20 cellular contexts compared by ENCODE assay signal in genomic region chr3:143581972-143582722, GRCh38.
DNase-seq lines count a peak whose midpoint lies in the region; ATAC-seq and TF ChIP-seq lines count a peak whose summit lies in the region.
"Had no signal": no experiment of that assay in that cellular context is flagged by ENCODE, and none has a peak within 500 bp of the region (broad histone marks: within the 10 kb centered on the region; RNA-seq: fewer than 3 reads in every experiment).

No MANE protein-coding gene starts in this region.

- no peak overlapping the region for H3K4me2 ChIP-seq in neuronal stem cell (ENCODE audit: insufficient read depth, low read length, poor library complexity, severe bottlenecking)
- H3K4me2 ChIP-seq: smooth muscle cell had no signal

- H3K9me3 Mint-ChIP-seq in CD4-positive, CD25-positive, alpha-beta regulatory T cell, result peaks cover 0 to 1% (median 0%) of the 10 kb centered on the region in 7 donors
- H3K9me3 Mint-ChIP-seq: brain; CD4-positive, alpha-beta memory T cell; memory B cell had no signal

- peak overlapping the region in 1 of 4 donors; percentile 35 for H3K4me3 Mint-ChIP-seq in CD4-positive, CD25-positive, alpha-beta regulatory T cell
- H3K4me3 Mint-ChIP-seq: brain; CD4-positive, alpha-beta memory T cell; memory B cell had no signal

- H2BK120ac ChIP-seq in neuronal stem cell (ENCODE audit: low read depth, low read length), result no peak overlapping the region

- no peaks in the 10 kb centered on the region for H3K27me3 Mint-ChIP-seq in CD4-positive, CD25-positive, alpha-beta regulatory T cell
- H3K27me3 Mint-ChIP-seq: brain; CD4-positive, alpha-beta memory T cell; memory B cell had no signal

- TF ChIP-seq CTCF in left ventricle myocardium inferior (IDR thresholded peaks at IDR 0.05; ENCODE audit: borderline replicate concordance), result no peak

- no peak overlapping the region for H2AK5ac ChIP-seq in neuronal stem cell (ENCODE audit: low read depth, low read length)

- no peak overlapping the region for H2BK5ac ChIP-seq in neuronal stem cell (ENCODE audit: low read length)

- WGBS in neuronal stem cell (ENCODE audit: extremely low coverage in 2 of 2, insufficient read length in 2 of 2, insufficient replicate concordance in 1 of 2), 2 donors, result no CpG with 5 or more reads among the region's 6 CpGs

- no peak overlapping the region for H2AFZ ChIP-seq in neuronal stem cell (ENCODE audit: low read length)

- no peak overlapping the region for H3K4ac ChIP-seq in neuronal stem cell (ENCODE audit: low read length)

- H3K4me1 ChIP-seq in CD4-positive, CD25-positive, alpha-beta regulatory T cell (ENCODE audit: control insufficient read depth, insufficient read depth, low read length, poor library complexity, severe bottlenecking), result peaks cover 5% of the 10 kb centered on the region
- H3K4me1 ChIP-seq in left ventricle myocardium inferior (no peaks in the 10 kb centered on the region), neuronal stem cell (ENCODE audit: control insufficient read depth in 2 of 2, insufficient read depth in 1 of 2, low read depth in 1 of 2, low read length in 2 of 2) (peaks cover 4% of the 10 kb centered on the region in 2 donors)
- H3K4me1 ChIP-seq: HAP-1 had no signal

- peaks cover 4% of the 10 kb centered on the region for H3K36me3 ChIP-seq in CD4-positive, CD25-positive, alpha-beta regulatory T cell (ENCODE audit: control insufficient read depth, insufficient read depth, low read length)
- H3K36me3 ChIP-seq in left ventricle myocardium inferior (no peaks in the 10 kb centered on the region), neuronal stem cell (replicated peaks in 1 of 2; ENCODE audit: control insufficient read depth in 2 of 2, insufficient read depth in 2 of 2, low read length in 2 of 2) (no peaks in the 10 kb centered on the region)
- H3K36me3 ChIP-seq: HAP-1, neutrophil, thyroid gland had no signal

- H2BK15ac ChIP-seq in neuronal stem cell (ENCODE audit: low read length), result no peak overlapping the region

- no peaks in the 10 kb centered on the region for H3K27me3 ChIP-seq in CD4-positive, CD25-positive, alpha-beta regulatory T cell (ENCODE audit: control insufficient read depth, insufficient read depth, low read length)
- H3K27me3 ChIP-seq in left ventricle myocardium inferior (ENCODE audit: low read depth), result no peaks in the 10 kb centered on the region
- H3K27me3 ChIP-seq in neuronal stem cell (ENCODE audit: control insufficient read depth in 3 of 3, insufficient read depth in 3 of 3, low read depth in 1 of 3, low read length in 3 of 3), result no peaks in the 10 kb centered on the region
- H3K27me3 ChIP-seq: neutrophil, thyroid gland had no signal

- peaks cover 32% of the 10 kb centered on the region for H3K36me3 Mint-ChIP-seq in CD4-positive, CD25-positive, alpha-beta regulatory T cell
- H3K36me3 Mint-ChIP-seq: brain had no signal

- peak overlapping the region; percentile 16 for H3K4me3 ChIP-seq in CD4-positive, CD25-positive, alpha-beta regulatory T cell (ENCODE audit: low read depth, low read length)
- H3K4me3 ChIP-seq in left ventricle myocardium inferior, result no peak overlapping the region
- no peak overlapping the region for H3K4me3 ChIP-seq in neuronal stem cell (ENCODE audit: low read length in 2 of 2)
- H3K4me3 ChIP-seq: HAP-1, smooth muscle cell, thyroid gland had no signal

- H4K8ac ChIP-seq in neuronal stem cell (ENCODE audit: low read depth, low read length), result no peak overlapping the region

- DNase-seq in CD4-positive, CD25-positive, alpha-beta regulatory T cell, result peak in 1 of 3 donors; percentile 22
- DNase-seq in dedifferentiated amniotic fluid mesenchymal stem cell (ENCODE audit: extremely low spot score), result no peak
- DNase-seq in left ventricle myocardium inferior, result no peak
- DNase-seq in neuronal stem cell (ENCODE audit: low spot score), result no peak
- DNase-seq in left cardiac atrium, result no peak
- DNase-seq: activated CD4-positive, alpha-beta T cell treated with anti-CD3 and anti-CD28 coated beads for 1 hour; activated effector memory CD4-positive, alpha-beta T cell treated with Interleukin-2 at 50 U/mL for 16 hours; CD4-positive, alpha-beta memory T cell; NCI-H1048; NCI-H187 treated with DMSO at 0.1 percent for 48 hours; stimulated activated naive CD4-positive, alpha-beta T cell treated with Interleukin-2 at 50 U/mL for 16 hours; thyroid gland had no signal

- no peak overlapping the region for H3K14ac ChIP-seq in neuronal stem cell (ENCODE audit: low read length)

- no peaks in the 10 kb centered on the region for H3K9me3 ChIP-seq in CD4-positive, CD25-positive, alpha-beta regulatory T cell (ENCODE audit: control insufficient read depth in 2 of 2, low read length in 2 of 2)
- H3K9me3 ChIP-seq in left ventricle myocardium inferior (replicated peaks), result no peaks in the 10 kb centered on the region
- no peaks in the 10 kb centered on the region for H3K9me3 ChIP-seq in neuronal stem cell (replicated peaks in 1 of 2; ENCODE audit: control insufficient read depth in 2 of 2, insufficient read depth in 1 of 2, low read depth in 1 of 2, low read length in 2 of 2)
- H3K9me3 ChIP-seq: HAP-1, neutrophil, thyroid gland had no signal

- H3K9ac ChIP-seq in neuronal stem cell (ENCODE audit: low read depth, low read length, poor library complexity), result no peak overlapping the region

- ATAC-seq in CD4-positive, CD25-positive, alpha-beta regulatory T cell (ENCODE audit: low read depth in 2 of 2), result no peak
- ATAC-seq in GM18498 (IDR thresholded peaks at IDR 0.05; ENCODE audit: unreplicated experiment) (peak; percentile 48), GM21381 (IDR thresholded peaks at IDR 0.05; ENCODE audit: unreplicated experiment) (peak; percentile 40), HG03469 (IDR thresholded peaks at IDR 0.05; ENCODE audit: unreplicated experiment) (peak; percentile 50), left cardiac atrium (no peak)

- intact Hi-C loops in left ventricle myocardium inferior (cut with micrococcal nuclease), result no loop called here
- intact Hi-C loops in left cardiac atrium (cut with DNase I), result no loop called here

- H3K18ac ChIP-seq in neuronal stem cell (ENCODE audit: low read length), result no peak overlapping the region

- peaks cover 2 to 34% (median 25%) of the 10 kb centered on the region in 4 donors for H3K4me1 Mint-ChIP-seq in CD4-positive, CD25-positive, alpha-beta regulatory T cell

- peak overlapping the region; percentile 30 to 67 (median 48) for H3K27ac Mint-ChIP-seq in CD4-positive, CD25-positive, alpha-beta regulatory T cell
- H3K27ac Mint-ChIP-seq: brain, memory B cell had no signal

- no peak overlapping the region for H4K91ac ChIP-seq in neuronal stem cell (ENCODE audit: low read depth, low read length, poor library complexity)

- no peak overlapping the region for H3K27ac ChIP-seq in CD4-positive, CD25-positive, alpha-beta regulatory T cell (ENCODE audit: insufficient read depth, low read length, poor library complexity, severe bottlenecking)
- H3K27ac ChIP-seq in left ventricle myocardium inferior (replicated peaks), result no peak overlapping the region
- H3K27ac ChIP-seq in neuronal stem cell (replicated peaks; ENCODE audit: low read length), result no peak overlapping the region
- H3K27ac ChIP-seq: neutrophil, thyroid gland had no signal

- H3K79me1 ChIP-seq in neuronal stem cell (ENCODE audit: low read depth, low read length), result no peaks in the 10 kb centered on the region

- H2BK12ac ChIP-seq in neuronal stem cell (ENCODE audit: low read length), result no peak overlapping the region

- no peak overlapping the region for H3K23ac ChIP-seq in neuronal stem cell (ENCODE audit: low read depth, low read length, poor library complexity)

Comparison
In these comparisons a context has a peak if more than half of its experiments do, and no peak if none do; other contexts are left out.
1. ATAC-seq: peak in GM18498 (single experiment), GM21381 (single experiment) and HG03469 (single experiment); none in CD4-positive, CD25-positive, alpha-beta regulatory T cell (0 of 2) and left cardiac atrium (0 of 2).